In genomic region chr1:194584052-194584451, GRCh38 we compare ENCODE assay signal across 10 cellular contexts.
"Had no signal": no experiment of that assay in that cellular context is flagged by ENCODE, and none has a peak within 500 bp of the region (broad histone marks: within the 10 kb centered on the region; RNA-seq: fewer than 3 reads in every experiment).

No MANE protein-coding gene starts in this region.

- H3K36me3 ChIP-seq: HAP-1 had no signal

- DNase-seq: GM23248, GOT3, H7, H9, HCEC 1CT, HFFc6 had no signal

- FAIRE-seq: H1, H54 had no signal

- H3K9ac ChIP-seq: GM23248 had no signal

- H3K27ac Mint-ChIP-seq: H9, HFFc6 had no signal

- H3K4me3 Mint-ChIP-seq: H9, HFFc6 had no signal

- H3K27ac ChIP-seq: GM23248 had no signal

- H3K4me3 ChIP-seq: GM23248, HAP-1 had no signal

- H3K4me1 Mint-ChIP-seq: H9 had no signal

- H2AFZ ChIP-seq: GM23248 had no signal

- ATAC-seq: HCT116 had no signal

- H3K9me3 ChIP-seq: HAP-1 had no signal

- H3K4me1 ChIP-seq: HAP-1 had no signal
